34 cellular contexts compared by ENCODE assay signal in the genomic region with DNA sequence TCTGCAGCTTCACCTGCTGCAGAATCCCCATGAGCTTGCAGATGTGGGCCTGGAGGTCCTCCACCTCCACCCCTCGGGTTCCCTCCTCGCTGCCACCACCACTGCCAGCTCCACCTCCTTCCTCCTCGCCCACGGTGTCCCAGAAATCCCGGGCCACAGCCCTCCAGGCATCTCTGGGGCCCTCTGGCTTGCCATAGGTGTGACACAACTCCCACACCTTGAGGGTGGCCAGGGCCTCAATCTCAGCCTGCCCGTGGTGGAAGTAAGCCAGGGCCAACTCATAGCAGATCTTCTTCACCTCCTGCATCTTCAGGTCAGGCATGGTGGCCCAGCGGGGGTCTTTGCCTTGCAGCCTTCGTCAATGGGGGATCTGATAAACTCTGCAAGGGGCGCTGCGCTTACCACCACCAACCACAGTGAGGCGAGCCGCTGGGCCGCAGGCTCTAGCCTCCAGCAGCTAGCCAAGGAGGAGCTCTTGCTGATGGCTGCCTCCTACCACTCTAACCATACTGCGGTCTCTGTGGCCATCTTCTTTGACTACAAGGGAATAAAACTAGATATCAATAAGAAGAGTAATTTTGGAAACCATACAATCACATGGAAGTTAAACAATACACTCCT. TPM values are rescaled to one million over a fixed set of nuclear protein-coding genes. Genes with fewer than 3 reads are reported as not detected.
A peak's percentile ranks its signal among the peaks of the same experiment; 100 is the strongest.
DNase-seq lines count a peak whose midpoint lies in the region; ATAC-seq, FAIRE-seq and TF ChIP-seq lines count a peak whose summit lies in the region.
"Had no signal": no experiment of that assay in that cellular context is flagged by ENCODE, and none has a peak within 500 bp of the region (broad histone marks: within the 10 kb centered on the region; RNA-seq: fewer than 3 reads in every experiment).

No MANE protein-coding gene starts in this region.

- no peak overlapping the region for H2BK15ac ChIP-seq in H1 (ENCODE audit: low read length)

- POLR2A ChIA-PET in HepG2 (lab: Yijun Ruan, JAX) = no interaction called here
- POLR2A ChIA-PET in H1 (lab: Charles Lee; ENCODE audit: partially characterized antibody) = no interaction called here

- H3F3A ChIP-seq in OCI-LY1 (ENCODE audit: insufficient read depth, low read length) = no peaks in the 10 kb centered on the region

- H2BK5ac ChIP-seq in H1 (ENCODE audit: low read depth, low read length) = no peak overlapping the region

- no peak overlapping the region for H2BK12ac ChIP-seq in H1 (ENCODE audit: low read depth, low read length)

- no peaks in the 10 kb centered on the region for H3K9me2 ChIP-seq in OCI-LY1 (ENCODE audit: low read depth, low read length)

- peaks cover 0 to 8% of the 10 kb centered on the region in 2 experiments; a peak in 1 of 5 replicates for H3K27me3 ChIP-seq in HepG2 (ENCODE audit: control insufficient read depth in 1 of 2, insufficient read depth in 2 of 2, low read length in 2 of 2)
- H3K27me3 ChIP-seq in right lobe of liver = no peaks in the 10 kb centered on the region
- no peaks in the 10 kb centered on the region for H3K27me3 ChIP-seq in OCI-LY1 (ENCODE audit: insufficient read depth, low read length)
- H3K27me3 ChIP-seq in H1 (replicated peaks in 1 of 4; ENCODE audit: control insufficient read depth in 3 of 4, extremely low read depth in 1 of 4, insufficient read depth in 3 of 4, low read length in 3 of 4) = no peaks in the 10 kb centered on the region; a peak in 1 of 7 replicates
- H3K27me3 ChIP-seq in sigmoid colon = no peaks in the 10 kb centered on the region
- H3K27me3 ChIP-seq: heart right ventricle, uterus had no signal

- peak overlapping the region; percentile 51 for H3K27ac Mint-ChIP-seq in stimulated activated naive B cell treated with anti-CD40 and anti-IgM and Interleukin-4, amounts not matched to agents 10 μg/mL and 1 μg/mL and 100 μg/mL, for 72 hours
- H3K27ac Mint-ChIP-seq: immature natural killer cell, nephron had no signal

- H4K8ac ChIP-seq in H1 (ENCODE audit: extremely low read depth, insufficient read depth, low read length) = peak overlapping the region; percentile 35; the same call in 1 of the 2 replicates

- WGBS in HepG2 (ENCODE audit: low lambda C conversion rate) = 3% methylated on average over 13 of the region's 14 CpGs
- 62% methylated on average over 6 of the region's 14 CpGs for WGBS in right lobe of liver (ENCODE audit: insufficient coverage, low coverage, low lambda C conversion rate, missing lambda C conversion rate)
- 75% methylated on average over 13 of the region's 14 CpGs; no CpG with 5 or more reads in 1 of the 2 experiments for WGBS in H1 (ENCODE audit: extremely low coverage in 1 of 2, insufficient coverage in 1 of 2, insufficient read length in 1 of 2, insufficient replicate concordance in 2 of 2, low coverage in 1 of 2, low lambda C conversion rate in 2 of 2, missing lambda C conversion rate in 1 of 2), 2 experiments
- WGBS in sigmoid colon, 2 donors = 73 to 84% methylated on average over 14 of the region's 14 CpGs

- no peaks in the 10 kb centered on the region for H3K79me1 ChIP-seq in H1 (ENCODE audit: low read depth, low read length)

- H2AFZ ChIP-seq in HepG2 (ENCODE audit: low read length) (no peak overlapping the region), OCI-LY1 (ENCODE audit: low read length) (no peak overlapping the region), H1 (ENCODE audit: low read length) (no peak overlapping the region)
- H2AFZ ChIP-seq: parathyroid adenoma had no signal

- H3K9ac ChIP-seq in HepG2 (ENCODE audit: insufficient read depth, low read depth, low read length) (no peak overlapping the region), OCI-LY1 (ENCODE audit: low read length) (no peak overlapping the region), H1 (replicated peaks in 1 of 4; ENCODE audit: extremely low read depth in 1 of 4, low read depth in 3 of 4, low read length in 3 of 4) (no peak overlapping the region)
- H3K9ac ChIP-seq: parathyroid adenoma had no signal

- H2BK20ac ChIP-seq in H1 (ENCODE audit: low read length) = no peak overlapping the region

- no peak overlapping the region for H3K4ac ChIP-seq in H1 (replicated peaks; ENCODE audit: insufficient read length, low read depth, low read length)

- no peak for DNase-seq in HepG2 (ENCODE audit: low spot score)
- DNase-seq in right lobe of liver = no peak
- no peak for DNase-seq in H1 (ENCODE audit: low read depth in 1 of 2, low spot score in 2 of 2)
- no peak for DNase-seq in stimulated activated naive B cell treated with anti-CD40 and anti-IgM and Interleukin-4, amounts not matched to agents 10 μg/mL and 1 μg/mL and 100 μg/mL, for 72 hours
- DNase-seq in sigmoid colon = no peak
- DNase-seq in NCI-H226 = no peak
- DNase-seq: activated naive CD4-positive, alpha-beta T cell treated with Interleukin-2 at 50 U/mL for 16 hours; activated T-cell treated with anti-CD3 and anti-CD28 coated beads, Interleukin-2, amount 50 U/mL, for 4 hours; amygdala; C1 segment of cervical spinal cord; Calu3; heart right ventricle; immature natural killer cell; left ventricle myocardium superior; NCI-H1417; NCI-H524; stimulated activated CD4-positive, alpha-beta T cell treated with anti-CD3 and anti-CD28 coated beads, Interleukin-15, amount 100 ng/mL, for 24 hours; stimulated activated CD8-positive, alpha-beta memory T cell treated with anti-CD3 and anti-CD28 coated beads, Interleukin-4, amount 100 ng/mL, for 48 hours; substantia nigra; T1000; uterus had no signal

- H3K9me3 ChIP-seq in HepG2 (ENCODE audit: low read length) (no peaks in the 10 kb centered on the region), right lobe of liver (no peaks in the 10 kb centered on the region), OCI-LY1 (ENCODE audit: low read length) (no peaks in the 10 kb centered on the region), H1 (ENCODE audit: insufficient read depth in 2 of 2, low read depth in 1 of 2, low read length in 1 of 2) (no peaks in the 10 kb centered on the region; a peak in 1 of 4 replicates), sigmoid colon (no peaks in the 10 kb centered on the region)
- H3K9me3 ChIP-seq: heart right ventricle, uterus had no signal

- in situ Hi-C loops in HepG2 (cut with HindIII; ENCODE audit: extremely low pct_ligation_motif_present, low pct_unique_long_range_greater_than_20kb) = no loop called here

- H2BK120ac ChIP-seq in H1 (replicated peaks; ENCODE audit: low read depth, low read length) = no peak overlapping the region

- H3K27ac ChIP-seq in HepG2 (ENCODE audit: extremely low read length, insufficient read depth, low read length) = no peak overlapping the region
- H3K27ac ChIP-seq in right lobe of liver = no peak overlapping the region
- no peak overlapping the region for H3K27ac ChIP-seq in OCI-LY1 (ENCODE audit: low read depth, low read length, poor library complexity, severe bottlenecking)
- no peak overlapping the region for H3K27ac ChIP-seq in H1 (ENCODE audit: low read depth, low read length)
- no peak overlapping the region for H3K27ac ChIP-seq in sigmoid colon
- H3K27ac ChIP-seq: epithelial cell of prostate, heart right ventricle, HL-60, parathyroid adenoma, uterus had no signal

- H4K5ac ChIP-seq in H1 (ENCODE audit: insufficient read length, low read depth, low read length) = no peak overlapping the region

- no peak overlapping the region for H3K14ac ChIP-seq in H1 (ENCODE audit: insufficient read length)

- H3K36me3 ChIP-seq in HepG2 (replicated peaks in 1 of 2; ENCODE audit: control insufficient read depth in 1 of 2, insufficient read depth in 2 of 2, low read length in 2 of 2) = no peaks in the 10 kb centered on the region
- H3K36me3 ChIP-seq in right lobe of liver = no peaks in the 10 kb centered on the region
- no peaks in the 10 kb centered on the region for H3K36me3 ChIP-seq in OCI-LY1 (ENCODE audit: insufficient read depth, low read length)
- no peaks in the 10 kb centered on the region for H3K36me3 ChIP-seq in H1 (ENCODE audit: control insufficient read depth in 2 of 4, insufficient read depth in 4 of 4, low read length in 3 of 4)
- no peaks in the 10 kb centered on the region for H3K36me3 ChIP-seq in sigmoid colon
- H3K36me3 ChIP-seq: heart right ventricle, uterus had no signal

- CTCF ChIA-PET in HepG2 (lab: Yijun Ruan, JAX; ENCODE audit: low intra/inter-chr PET ratio, low total read pairs) (interaction anchor here (0.7 kb wide), 1 partner anchor 63 kb away, joined by 3 read pairs; no protein-coding TSS in a partner anchor), H1 (lab: Charles Lee; ENCODE audit: partially characterized antibody) (interaction anchor here (0.7 to 2.4 kb wide), 11 partner anchors 9 to 403 kb away, joined by 3 to 8 read pairs (median 4); no protein-coding TSS in a partner anchor)

- H4K20me1 ChIP-seq in HepG2 (ENCODE audit: insufficient read depth, low read length) = no peaks in the 10 kb centered on the region
- H4K20me1 ChIP-seq in OCI-LY1 (ENCODE audit: insufficient read depth, low read length) = no peaks in the 10 kb centered on the region
- no peaks in the 10 kb centered on the region for H4K20me1 ChIP-seq in H1 (replicated peaks in 1 of 2; ENCODE audit: control insufficient read depth in 1 of 2, insufficient read depth in 2 of 2, low read length in 2 of 2)

- H3K79me2 ChIP-seq in HepG2 (ENCODE audit: insufficient read depth, low read length) (no peaks in the 10 kb centered on the region), OCI-LY1 (ENCODE audit: insufficient read depth, low read length) (no peaks in the 10 kb centered on the region), H1 (ENCODE audit: control insufficient read depth in 1 of 2, insufficient read depth in 2 of 2, low read length in 2 of 2) (no peaks in the 10 kb centered on the region)
- H3K79me2 ChIP-seq: parathyroid adenoma had no signal

- no peak overlapping the region for H3K4me2 ChIP-seq in HepG2 (ENCODE audit: low read depth, low read length)
- H3K4me2 ChIP-seq in OCI-LY1 (ENCODE audit: low read length) = no peak overlapping the region
- no peak overlapping the region for H3K4me2 ChIP-seq in H1 (ENCODE audit: insufficient read depth in 1 of 2, low read depth in 2 of 2, low read length in 2 of 2)

- H3K18ac ChIP-seq in H1 (ENCODE audit: extremely low read depth, low read length) = no peak overlapping the region

- intact Hi-C loops in HepG2 (cut with micrococcal nuclease; ENCODE audit: unreplicated experiment) = no loop called here
- intact Hi-C loops in right lobe of liver (cut with DNase I) = no loop called here
- intact Hi-C loops in sigmoid colon (cut with DNase I) = no loop called here

- H3K4me1 Mint-ChIP-seq in stimulated activated naive B cell treated with anti-CD40 and anti-IgM and Interleukin-4, amounts not matched to agents 10 μg/mL and 1 μg/mL and 100 μg/mL, for 72 hours = peaks cover 13 to 19% of the 10 kb centered on the region in 2 donors
- H3K4me1 Mint-ChIP-seq: immature natural killer cell had no signal

- FAIRE-seq in HepG2 (lab: Jason Lieb, UNC) (no peak), H1 (lab: Jason Lieb, UNC) (no peak)
- FAIRE-seq: GM19239 had no signal

- no peak for TF ChIP-seq CTCF in HepG2 (CRISPR knock-in tag; IDR thresholded peaks at IDR 0.05)
- TF ChIP-seq CTCF in right lobe of liver (IDR thresholded peaks at IDR 0.05) = no peak
- peak; percentile 34; the same call in 1 of the 2 replicates for TF ChIP-seq CTCF in OCI-LY1 (IDR thresholded peaks at IDR 0.05; ENCODE audit: low read length)
- TF ChIP-seq CTCF in H1 (IDR thresholded peaks at IDR 0.05; ENCODE audit: control extremely low read depth in 1 of 3, insufficient read depth in 1 of 3, low read depth in 1 of 3, low read length in 3 of 3) = peak in 2 of 3 experiments; percentile 44 to 50; a peak in 3 of 4 replicates
- no peak for TF ChIP-seq CTCF in sigmoid colon (IDR thresholded peaks at IDR 0.05)

- BruUV-seq in HepG2 (replicated peaks; lab: Mats Ljungman, UMichigan) = no TSS peak

- H3K9me3 Mint-ChIP-seq in stimulated activated naive B cell treated with anti-CD40 and anti-IgM and Interleukin-4, amounts not matched to agents 10 μg/mL and 1 μg/mL and 100 μg/mL, for 72 hours = no peaks in the 10 kb centered on the region
- H3K9me3 Mint-ChIP-seq: activated T-cell treated with anti-CD3 and anti-CD28 coated beads, Interleukin-2, amount 50 U/mL, for 4 hours; immature natural killer cell; nephron had no signal

- no peak for TF ChIP-seq POLR2A in HepG2 (IDR thresholded peaks at IDR 0.05; ENCODE audit: insufficient read depth in 1 of 2, low read depth in 2 of 2, low read length in 2 of 2)
- TF ChIP-seq POLR2A in right lobe of liver (IDR thresholded peaks at IDR 0.05) = no peak
- TF ChIP-seq POLR2A in H1 (IDR thresholded peaks at IDR 0.05; ENCODE audit: control extremely low read depth in 1 of 2, low read depth in 2 of 2, low read length in 2 of 2) = no peak
- no peak for TF ChIP-seq POLR2A in sigmoid colon (IDR thresholded peaks at IDR 0.05)

- H3K4me1 ChIP-seq in HepG2 (ENCODE audit: insufficient read depth, low read length) = no peaks in the 10 kb centered on the region
- no peaks in the 10 kb centered on the region for H3K4me1 ChIP-seq in right lobe of liver
- H3K4me1 ChIP-seq in OCI-LY1 (ENCODE audit: insufficient read depth, low read length, severe bottlenecking) = no peaks in the 10 kb centered on the region
- no peaks in the 10 kb centered on the region; a peak in 1 of 7 replicates for H3K4me1 ChIP-seq in H1 (replicated peaks in 1 of 4; ENCODE audit: control insufficient read depth in 3 of 4, insufficient read depth in 4 of 4, low read length in 3 of 4)
- H3K4me1 ChIP-seq in sigmoid colon = no peaks in the 10 kb centered on the region
- H3K4me1 ChIP-seq: parathyroid adenoma, uterus had no signal

- TF ChIP-seq RAD21 in HepG2 (CRISPR knock-in tag; IDR thresholded peaks at IDR 0.05) = no peak
- TF ChIP-seq RAD21 in H1 (IDR thresholded peaks at IDR 0.05 in 1 of 2, conservative IDR thresholded peaks at IDR 0.05 in 1 of 2; ENCODE audit: low read depth in 2 of 2, low read length in 2 of 2) = peak; percentile 30 to 33; a peak in 3 of 4 replicates

- H3K23ac ChIP-seq in H1 (ENCODE audit: insufficient read length) = no peak overlapping the region

- no peak overlapping the region for H2AK5ac ChIP-seq in H1 (ENCODE audit: low read depth, low read length)

- H3K27me3 Mint-ChIP-seq in stimulated activated naive B cell treated with anti-CD40 and anti-IgM and Interleukin-4, amounts not matched to agents 10 μg/mL and 1 μg/mL and 100 μg/mL, for 72 hours = peaks cover 0 to 4% of the 10 kb centered on the region in 2 donors

- no peak overlapping the region for H3K56ac ChIP-seq in H1 (replicated peaks; ENCODE audit: insufficient read length, low read depth, low read length)

- ATAC-seq in HepG2 (peak; percentile 85), right lobe of liver (no peak), HG03135 (IDR thresholded peaks at IDR 0.05; ENCODE audit: unreplicated experiment) (no peak)
- ATAC-seq in stimulated activated naive B cell treated with anti-CD40 and anti-IgM and Interleukin-4, amounts not matched to agents 10 μg/mL and 1 μg/mL and 100 μg/mL, for 72 hours (replicated peaks) = no peak
- ATAC-seq: activated CD4-positive, CD25-positive, alpha-beta regulatory T cell treated with anti-CD3 and anti-CD28 coated beads, Interleukin-2, amount 50 U/mL, for 24 hours; activated T-cell treated with anti-CD3 and anti-CD28 coated beads, Interleukin-2, amount 50 U/mL, for 4 hours; left ventricle myocardium superior; sciatic nerve had no signal

- H3K36me3 Mint-ChIP-seq in stimulated activated naive B cell treated with anti-CD40 and anti-IgM and Interleukin-4, amounts not matched to agents 10 μg/mL and 1 μg/mL and 100 μg/mL, for 72 hours = no peaks in the 10 kb centered on the region
- H3K36me3 Mint-ChIP-seq: immature natural killer cell had no signal

- no peak overlapping the region for H3K4me3 Mint-ChIP-seq in stimulated activated naive B cell treated with anti-CD40 and anti-IgM and Interleukin-4, amounts not matched to agents 10 μg/mL and 1 μg/mL and 100 μg/mL, for 72 hours
- H3K4me3 Mint-ChIP-seq: activated T-cell treated with anti-CD3 and anti-CD28 coated beads, Interleukin-2, amount 50 U/mL, for 4 hours; immature natural killer cell; nephron had no signal

- TF ChIP-seq EP300 in HepG2 (IDR thresholded peaks at IDR 0.05; ENCODE audit: low read depth in 2 of 2, low read length in 2 of 2) (no peak), HepG2 (CRISPR knock-in tag; IDR thresholded peaks at IDR 0.05; ENCODE audit: borderline replicate concordance) (no peak), H1 (IDR thresholded peaks at IDR 0.05; ENCODE audit: borderline replicate concordance in 1 of 2, low read depth in 2 of 2, low read length in 2 of 2) (no peak), sigmoid colon (IDR thresholded peaks at IDR 0.05) (no peak)

- H3K4me3 ChIP-seq in HepG2 (replicated peaks in 1 of 3; ENCODE audit: insufficient read depth in 1 of 3, low read depth in 2 of 3, low read length in 3 of 3) (no peak overlapping the region), right lobe of liver (no peak overlapping the region), OCI-LY1 (ENCODE audit: low read depth, low read length, poor library complexity, severe bottlenecking) (no peak overlapping the region), H1 (ENCODE audit: extremely low read depth in 1 of 4, insufficient read depth in 2 of 4, low read depth in 3 of 4, low read length in 4 of 4) (no peak overlapping the region), sigmoid colon (no peak overlapping the region)
- H3K4me3 ChIP-seq: heart right ventricle, uterus had no signal

- no peak overlapping the region for H4K91ac ChIP-seq in H1 (replicated peaks; ENCODE audit: insufficient read length, low read length)

- no peaks in the 10 kb centered on the region for H3K23me2 ChIP-seq in H1 (ENCODE audit: low read depth, low read length)

RNA-seq across cellular contexts. Expression of a gene that starts 36.1 kb away (rescaled TPM):
- not detected in 2 replicates for total RNA-seq in HepG2 (2016; rRNA removed; fragmentation: Illumina TruSeq; extraction: Trizol)
- not detected in 2 replicates for total RNA-seq in HepG2 (2016; cell fraction: cytosol; rRNA removed; fragmentation: Illumina TruSeq; extraction: Trizol; ENCODE audit: low read depth)
- not detected in 2 replicates for total RNA-seq in HepG2 (2016; cell fraction: insoluble cytoplasmic fraction; rRNA removed; fragmentation: Illumina TruSeq; extraction: Trizol)
- not detected in 2 replicates for total RNA-seq in HepG2 (2016; cell fraction: membrane; rRNA removed; fragmentation: Illumina TruSeq; extraction: Trizol)
- total RNA-seq in HepG2 (2016; cell fraction: nucleus; rRNA removed; fragmentation: Illumina TruSeq; extraction: Trizol) = not detected in 2 replicates
- not detected in 2 replicates for polyA plus RNA-seq in HepG2 (2011; rRNA removed)
- not detected in 2 replicates for polyA plus RNA-seq in HepG2 (2011; cell fraction: cytosol; rRNA removed)
- polyA plus RNA-seq in HepG2 (2011; cell fraction: nucleus; rRNA removed) = not detected in 2 replicates
- polyA plus RNA-seq in HepG2 (2012) = not detected in 2 replicates
- not detected in 2 replicates for polyA plus RNA-seq in HepG2 (2016; cell fraction: cytosol; fragmentation: Illumina TruSeq; extraction: Trizol; ENCODE audit: low read depth)
- polyA plus RNA-seq in HepG2 (2016; cell fraction: insoluble cytoplasmic fraction; fragmentation: Illumina TruSeq; extraction: Trizol; ENCODE audit: low read depth) = not detected in 2 replicates
- not detected in 2 replicates for polyA plus RNA-seq in HepG2 (2016; cell fraction: membrane; fragmentation: Illumina TruSeq; extraction: Trizol; ENCODE audit: low read depth)
- not detected in 2 replicates for polyA plus RNA-seq in HepG2 (2016; cell fraction: nucleus; fragmentation: Illumina TruSeq; extraction: Trizol; ENCODE audit: insufficient read depth, low read depth)
- polyA minus RNA-seq in HepG2 (2011; rRNA and poly(A)+ RNA removed; ENCODE audit: low replicate concordance) = 0.09 TPM in 1 of 2 replicates, not detected in the other
- polyA minus RNA-seq in HepG2 (2011; cell fraction: cytosol; rRNA and poly(A)+ RNA removed) = not detected in 2 replicates
- not detected in 2 replicates for polyA minus RNA-seq in HepG2 (2011; cell fraction: nucleus; rRNA and poly(A)+ RNA removed)
- not detected for total RNA-seq in right lobe of liver
- not detected in 2 replicates for total RNA-seq in H1 (2021; fragmentation: NEBNext Ultra II Directional; extraction: Animal tissue kit (Norgen Biotek cat#: 25700))
- polyA plus RNA-seq in H1 (2011; rRNA removed) = not detected in 2 replicates
- not detected for polyA plus RNA-seq in H1 (2011; cell fraction: cytosol; rRNA removed)
- polyA plus RNA-seq in H1 (2011; cell fraction: nucleus; rRNA removed) = not detected
- polyA plus RNA-seq in H1 (2012, experiment 1 of 2) = not detected in 4 replicates
- polyA plus RNA-seq in H1 (2012, experiment 2 of 2) = not detected
- polyA plus RNA-seq in H1 (2013, experiment 1 of 2) = not detected
- polyA plus RNA-seq in H1 (2013, experiment 2 of 2) = 0.04 TPM
- not detected in 2 replicates for polyA minus RNA-seq in H1 (2011; rRNA and poly(A)+ RNA removed)
- not detected for polyA minus RNA-seq in H1 (2011; cell fraction: cytosol; rRNA and poly(A)+ RNA removed)
- polyA minus RNA-seq in H1 (2011; cell fraction: nucleus; rRNA and poly(A)+ RNA removed) = not detected
- total RNA-seq in sigmoid colon = under 1 TPM in 1 of 4 donors, not detected in 3; 0.55 TPM
- under 1 TPM in 1 of 3 donors, not detected in 2; 0.03 TPM for polyA plus RNA-seq in sigmoid colon
- total RNA-seq: activated T-cell treated with anti-CD3 and anti-CD28 coated beads, Interleukin-2, amount 50 U/mL, for 4 hours; Calu3; cardiac septum; dermis microvascular lymphatic vessel endothelial cell; fibroblast of villous mesenchyme; G401; heart right ventricle; left ventricle myocardium superior; sciatic nerve had no signal
- polyA plus RNA-seq: heart right ventricle, immature natural killer cell had no signal

Comparison
In these comparisons a context has a peak if more than half of its experiments do, and no peak if none do; other contexts are left out.
1. CTCF ChIP-seq: peak in OCI-LY1 (single experiment) and H1 (2 of 3); none in HepG2 (single experiment), right lobe of liver (0 of 4) and sigmoid colon (0 of 4).